ENCODE assay signal across 12 cellular contexts in the genomic region with DNA sequence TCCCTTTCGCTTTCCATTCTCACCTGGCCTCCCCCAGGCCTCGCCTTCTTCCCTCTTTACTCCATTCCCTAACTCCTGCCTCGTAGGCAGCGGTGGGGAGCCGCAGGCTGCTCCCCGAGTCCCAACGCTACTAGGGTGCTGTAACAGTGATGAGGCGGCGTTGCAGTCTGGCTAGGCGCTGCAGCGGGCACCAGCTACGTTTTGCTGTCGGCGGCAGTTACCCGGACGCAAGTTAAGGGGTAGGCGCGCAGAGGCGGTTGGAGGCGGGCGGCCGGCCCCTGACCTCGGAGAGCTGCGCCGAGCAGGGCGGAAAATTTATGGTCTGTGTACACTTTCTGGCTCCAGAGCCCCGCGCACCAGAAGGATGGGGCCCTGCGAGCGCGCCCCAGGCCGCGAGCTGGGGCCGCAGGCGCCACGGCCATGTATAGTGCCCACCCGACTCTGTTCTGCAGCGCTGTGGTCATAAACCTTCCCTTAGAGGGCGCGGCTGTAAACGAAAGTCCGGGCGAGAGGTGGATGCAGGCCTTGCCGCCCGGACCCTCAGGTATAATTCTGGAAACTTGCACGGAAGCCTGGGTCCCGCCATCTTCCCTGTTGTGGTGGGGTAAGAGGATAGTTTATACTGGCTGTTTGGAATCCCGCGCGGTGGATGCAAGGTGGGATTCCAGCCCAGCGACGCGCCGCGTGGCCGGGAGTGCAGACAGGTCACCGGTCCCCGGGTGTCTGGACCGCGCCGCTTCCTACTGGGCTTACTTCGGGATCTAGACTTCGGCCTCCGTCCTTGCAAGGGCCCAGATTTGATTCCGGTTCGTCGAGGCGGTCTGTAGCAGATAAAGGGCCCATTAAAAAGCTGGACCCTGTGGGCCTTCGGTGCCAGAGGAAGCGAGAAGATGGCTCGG. TPM values are rescaled to one million over a fixed set of nuclear protein-coding genes. Genes with fewer than 3 reads are reported as not detected.
DNase-seq lines count a peak whose midpoint lies in the region; ATAC-seq, FAIRE-seq and TF ChIP-seq lines count a peak whose summit lies in the region.
"Had no signal": no experiment of that assay in that cellular context is flagged by ENCODE, and none has a peak within 500 bp of the region (broad histone marks: within the 10 kb centered on the region; RNA-seq: fewer than 3 reads in every experiment).

No MANE protein-coding gene starts in this region.

- H4K20me1 ChIP-seq in astrocyte (ENCODE audit: insufficient read depth, low read length): no peaks in the 10 kb centered on the region

- peak overlapping the region; percentile 62 for H2AFZ ChIP-seq in astrocyte (ENCODE audit: low read depth, low read length)

- intact Hi-C loops in CD14-positive monocyte (cut with micrococcal nuclease): no loop called here

- H3K9me3 Mint-ChIP-seq in CD14-positive monocyte (peaks cover 0 to 41% (median 31%) of the 10 kb centered on the region in 7 donors), astrocyte (ENCODE audit: unreplicated experiment) (peaks cover 47% of the 10 kb centered on the region), osteocyte (ENCODE audit: unreplicated experiment) (no peaks in the 10 kb centered on the region)

- ATAC-seq in HG03342 (IDR thresholded peaks at IDR 0.05; ENCODE audit: unreplicated experiment) (no peak), GM21786 (IDR thresholded peaks at IDR 0.05; ENCODE audit: unreplicated experiment) (no peak)

- H3K79me2 ChIP-seq in astrocyte (ENCODE audit: insufficient read depth, low read length): no peaks in the 10 kb centered on the region

- H3K36me3 Mint-ChIP-seq in CD14-positive monocyte (peaks cover 27 to 28% of the 10 kb centered on the region in 2 donors), astrocyte (ENCODE audit: low read depth, unreplicated experiment) (peaks cover 4% of the 10 kb centered on the region), osteocyte (ENCODE audit: unreplicated experiment) (no peaks in the 10 kb centered on the region)

- peak overlapping the region; percentile 49 for H3K4me3 ChIP-seq in astrocyte (ENCODE audit: insufficient read depth, low read depth, low read length)
- H3K4me3 ChIP-seq in iPS-11a (ENCODE audit: low read depth, low read length): peak overlapping the region; percentile 8

- H3K27me3 Mint-ChIP-seq in CD14-positive monocyte (ENCODE audit: low read depth in 3 of 3) (peaks cover 65 to 72% (median 68%) of the 10 kb centered on the region in 3 donors), astrocyte (ENCODE audit: low read depth, unreplicated experiment) (peaks cover 96% of the 10 kb centered on the region), osteocyte (ENCODE audit: unreplicated experiment) (peaks cover 98% of the 10 kb centered on the region)

- H3K27ac Mint-ChIP-seq in CD14-positive monocyte: peak overlapping the region in 2 of 7 donors; percentile 45 to 58
- no peak overlapping the region for H3K27ac Mint-ChIP-seq in astrocyte (ENCODE audit: unreplicated experiment)
- no peak overlapping the region for H3K27ac Mint-ChIP-seq in osteocyte (ENCODE audit: unreplicated experiment)

- TF ChIP-seq CTCF in CD14-positive monocyte (IDR thresholded peaks at IDR 0.05) (no peak), astrocyte (IDR thresholded peaks at IDR 0.05; ENCODE audit: insufficient read depth, low read depth, low read length) (no peak), osteocyte (IDR thresholded peaks at IDR 0.05) (no peak)

- peaks cover 17% of the 10 kb centered on the region for H3K9me3 ChIP-seq in astrocyte (ENCODE audit: insufficient read depth, low read depth, low read length)
- H3K9me3 ChIP-seq: SK-N-SH had no signal

- H3K36me3 ChIP-seq in astrocyte (ENCODE audit: insufficient read depth, low read length): no peaks in the 10 kb centered on the region

- FAIRE-seq in astrocyte (lab: Jason Lieb, UNC): no peak

- peak overlapping the region; percentile 86 for H3K4me2 ChIP-seq in astrocyte (ENCODE audit: low read length)
- H3K4me2 ChIP-seq: SK-N-SH had no signal

- H3K4me3 Mint-ChIP-seq in CD14-positive monocyte (peak overlapping the region; percentile 85 to 97), astrocyte (ENCODE audit: unreplicated experiment) (peak overlapping the region; percentile 45), osteocyte (ENCODE audit: unreplicated experiment) (peak overlapping the region; percentile 68)

- H3K27me3 ChIP-seq in astrocyte (ENCODE audit: insufficient read depth, low read length): peaks cover 73% of the 10 kb centered on the region

- no peak overlapping the region for H3K9ac ChIP-seq in astrocyte (ENCODE audit: low read length)
- H3K9ac ChIP-seq: SK-N-SH had no signal

- H3K4me1 ChIP-seq in astrocyte (ENCODE audit: insufficient read depth, low read length): peaks cover 11% of the 10 kb centered on the region

- no peak overlapping the region for H3K27ac ChIP-seq in astrocyte (ENCODE audit: low read depth, low read length)

- no peak for DNase-seq in CD14-positive monocyte (ENCODE audit: low spot score)
- DNase-seq in astrocyte (ENCODE audit: low read depth): no peak
- DNase-seq in osteocyte (ENCODE audit: extremely low spot score, unreplicated experiment): no peak
- no peak for DNase-seq in NCI-H2081 (lab: John Stamatoyannopoulos, UW)
- no peak for DNase-seq in NCI-H187 treated with DMSO at 0.1 percent for 48 hours (lab: John Stamatoyannopoulos, UW)
- DNase-seq: activated effector memory CD4-positive, alpha-beta T cell treated with anti-CD3 and anti-CD28 coated beads, Interleukin-2, amount 50 U/mL, for 16 hours; NCI-H2081 treated with DMSO at 0.1 percent for 48 hours; SK-N-SH; stimulated activated CD4-positive, alpha-beta T cell treated with anti-CD3 and anti-CD28 coated beads, Interleukin-4, amount 100 ng/mL, for 4 hours had no signal

- H3K4me1 Mint-ChIP-seq in CD14-positive monocyte (peaks cover 40% of the 10 kb centered on the region), astrocyte (ENCODE audit: low read depth, unreplicated experiment) (peaks cover 2% of the 10 kb centered on the region), osteocyte (ENCODE audit: unreplicated experiment) (peaks cover 10% of the 10 kb centered on the region)

RNA-seq across cellular contexts. Expression of a gene that starts 15.0 kb away (rescaled TPM):
- 10 to 100 TPM; 17.1 to 17.6 TPM for polyA plus RNA-seq in CD14-positive monocyte
- total RNA-seq in astrocyte (1.4 and 2.1 TPM in 2 replicates), osteocyte (0.54 and 1.5 TPM in 2 replicates)
